In the genomic region with DNA sequence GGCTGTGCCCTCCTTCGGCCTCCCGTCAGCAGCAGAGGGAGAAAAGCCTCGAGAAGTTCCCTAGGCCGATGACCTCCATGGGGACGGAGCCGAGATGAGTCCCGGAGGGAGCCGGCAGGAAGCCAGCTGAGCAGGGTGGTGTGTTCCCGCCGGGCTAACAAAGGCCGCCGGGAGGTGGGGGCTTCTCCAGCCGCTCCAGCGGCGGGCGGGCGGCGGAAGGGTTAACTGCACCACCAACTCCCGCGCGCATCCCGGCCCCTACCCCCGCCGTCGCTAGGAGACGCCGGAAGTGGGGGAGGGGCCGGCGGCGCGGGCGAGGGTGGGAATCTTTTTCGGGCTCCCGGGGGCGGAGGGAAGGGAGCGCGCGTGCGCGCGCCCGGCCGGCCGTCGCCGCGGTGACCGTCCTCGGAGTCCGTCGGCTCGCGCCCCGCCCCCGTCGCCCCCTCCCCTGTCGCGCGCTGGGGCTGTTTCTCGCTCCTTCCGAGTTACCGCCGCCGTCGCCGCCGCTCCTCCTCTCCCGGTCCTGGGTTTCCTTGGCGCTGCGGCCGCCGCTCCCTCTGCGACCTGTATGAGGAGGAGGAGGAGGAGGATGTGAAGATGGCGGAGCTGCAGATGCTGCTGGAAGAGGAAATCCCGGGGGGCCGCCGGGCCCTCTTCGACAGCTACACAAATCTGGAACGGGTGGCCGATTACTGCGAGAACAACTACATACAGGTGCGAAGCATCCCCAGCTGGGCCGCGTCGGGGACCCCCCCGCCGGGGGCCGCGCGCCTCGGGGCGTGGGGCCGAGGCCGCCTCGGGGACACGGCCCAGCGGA, we compare ENCODE assay signal across 8 cellular contexts. TPM values are rescaled to one million over a fixed set of nuclear protein-coding genes. Genes with fewer than 3 reads are reported as not detected.
A peak's percentile ranks its signal among the peaks of the same experiment; 100 is the strongest.
DNase-seq lines count a peak whose midpoint lies in the region; ATAC-seq and TF ChIP-seq lines count a peak whose summit lies in the region.

Gene ABI2 (plus strand): TSS at position 477 of the 817 bp plus-strand sequence. CDS start 121 bp downstream, at position 598.

- H3K36me3 Mint-ChIP-seq in natural killer cell = no peaks in the 10 kb centered on the region

- peak within 1 kb of the TSS; percentile 90 for H3K4me3 ChIP-seq in fibroblast of pulmonary artery (replicated peaks; ENCODE audit: low read depth, low read length)

- TF ChIP-seq RAD21 in Ishikawa (IDR thresholded peaks at IDR 0.05; ENCODE audit: low read depth) = no peak; the same call in 1 of the 2 replicates

- TF ChIP-seq EP300 in Ishikawa (IDR thresholded peaks at IDR 0.05; ENCODE audit: borderline replicate concordance) = no peak

- H3K9me3 Mint-ChIP-seq in natural killer cell = no peaks in the 10 kb centered on the region

- H3K27ac Mint-ChIP-seq in natural killer cell = peak within 1 kb of the TSS; percentile 78 to 92

- intact Hi-C loops in natural killer cell (cut with micrococcal nuclease) = no loop called here

- H3K4me1 Mint-ChIP-seq in natural killer cell = peaks cover 25 to 32% of the 10 kb centered on the region in 2 donors

- no peak for TF ChIP-seq CTCF in fibroblast of pulmonary artery (IDR thresholded peaks at IDR 0.05; ENCODE audit: low read length, missing control alignments)
- TF ChIP-seq CTCF in natural killer cell (IDR thresholded peaks at IDR 0.05) = no peak

- peak; percentile 97 for DNase-seq in DMS 273 (lab: John Stamatoyannopoulos, UW; ENCODE audit: unreplicated experiment)
- peak; percentile 69 for DNase-seq in RPMI8226
- peak; percentile 49 for DNase-seq in activated T-helper 9 cell treated with anti-CD3 and anti-CD28 coated beads, Interleukin-2, amount 50 U/mL, for 16 hours (ENCODE audit: low read depth)
- DNase-seq in fibroblast of pulmonary artery (ENCODE audit: low read depth) = peak; percentile 80
- peak; percentile 48 for DNase-seq in natural killer cell
- peak; percentile 33 to 68 (median 52) for DNase-seq in stimulated activated naive CD4-positive, alpha-beta T cell (lab: John Stamatoyannopoulos, UW)

- ATAC-seq in GM21528 (IDR thresholded peaks at IDR 0.05; ENCODE audit: low FRiP score, unreplicated experiment) (peak; percentile 63), natural killer cell (peak; percentile 61 to 65 (median 65))

- H3K4me3 Mint-ChIP-seq in natural killer cell = peak within 1 kb of the TSS; percentile 95

- no peaks in the 10 kb centered on the region for H3K27me3 Mint-ChIP-seq in natural killer cell (ENCODE audit: low read depth in 2 of 2)

TF ChIP-seq in Ishikawa, 13 proteins besides CTCF, POLR2A, EP300 and RAD21:
- TF ChIP-seq EGR1 (IDR thresholded peaks at IDR 0.05) (peak; percentile 82), ZBTB7A (IDR thresholded peaks at IDR 0.05; ENCODE audit: low read depth) (peak; percentile 86; the same call in 1 of the 2 replicates), TCF12 (IDR thresholded peaks at IDR 0.05; ENCODE audit: low read depth) (0 out of 2 replicates have a peak, but pooled peaks have one; percentile 11), YY1 (IDR thresholded peaks at IDR 0.05; ENCODE audit: low read depth) (peak; percentile 74)
- TF ChIP-seq, protein P1, sequence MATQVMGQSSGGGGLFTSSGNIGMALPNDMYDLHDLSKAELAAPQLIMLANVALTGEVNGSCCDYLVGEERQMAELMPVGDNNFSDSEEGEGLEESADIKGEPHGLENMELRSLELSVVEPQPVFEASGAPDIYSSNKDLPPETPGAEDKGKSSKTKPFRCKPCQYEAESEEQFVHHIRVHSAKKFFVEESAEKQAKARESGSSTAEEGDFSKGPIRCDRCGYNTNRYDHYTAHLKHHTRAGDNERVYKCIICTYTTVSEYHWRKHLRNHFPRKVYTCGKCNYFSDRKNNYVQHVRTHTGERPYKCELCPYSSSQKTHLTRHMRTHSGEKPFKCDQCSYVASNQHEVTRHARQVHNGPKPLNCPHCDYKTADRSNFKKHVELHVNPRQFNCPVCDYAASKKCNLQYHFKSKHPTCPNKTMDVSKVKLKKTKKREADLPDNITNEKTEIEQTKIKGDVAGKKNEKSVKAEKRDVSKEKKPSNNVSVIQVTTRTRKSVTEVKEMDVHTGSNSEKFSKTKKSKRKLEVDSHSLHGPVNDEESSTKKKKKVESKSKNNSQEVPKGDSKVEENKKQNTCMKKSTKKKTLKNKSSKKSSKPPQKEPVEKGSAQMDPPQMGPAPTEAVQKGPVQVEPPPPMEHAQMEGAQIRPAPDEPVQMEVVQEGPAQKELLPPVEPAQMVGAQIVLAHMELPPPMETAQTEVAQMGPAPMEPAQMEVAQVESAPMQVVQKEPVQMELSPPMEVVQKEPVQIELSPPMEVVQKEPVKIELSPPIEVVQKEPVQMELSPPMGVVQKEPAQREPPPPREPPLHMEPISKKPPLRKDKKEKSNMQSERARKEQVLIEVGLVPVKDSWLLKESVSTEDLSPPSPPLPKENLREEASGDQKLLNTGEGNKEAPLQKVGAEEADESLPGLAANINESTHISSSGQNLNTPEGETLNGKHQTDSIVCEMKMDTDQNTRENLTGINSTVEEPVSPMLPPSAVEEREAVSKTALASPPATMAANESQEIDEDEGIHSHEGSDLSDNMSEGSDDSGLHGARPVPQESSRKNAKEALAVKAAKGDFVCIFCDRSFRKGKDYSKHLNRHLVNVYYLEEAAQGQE (IDR thresholded peaks at IDR 0.05; ENCODE audit: low read depth) = no peak

RNA-seq across cellular contexts. Expression of gene ABI2, which starts in this region (rescaled TPM):
- 10 to 100 TPM; 20.7 to 23.6 (median 21.0) TPM for total RNA-seq in natural killer cell

Comparison
In these comparisons a context has a peak if more than half of its experiments do, and no peak if none do; other contexts are left out.
1. Peak in every context shown above with its lines: DNase-seq, ATAC-seq and H3K4me3 ChIP-seq.